In genomic region chr1:15224903-15225485, GRCh38 we compare ENCODE assay signal across 27 cellular contexts. TPM values are rescaled to one million over a fixed set of nuclear protein-coding genes. Genes with fewer than 3 reads are reported as not detected.
DNase-seq lines count a peak whose midpoint lies in the region; ATAC-seq, FAIRE-seq and TF ChIP-seq lines count a peak whose summit lies in the region.
"Had no signal": no experiment of that assay in that cellular context is flagged by ENCODE, and none has a peak within 500 bp of the region (broad histone marks: within the 10 kb centered on the region; RNA-seq: fewer than 3 reads in every experiment).

No MANE protein-coding gene starts in this region.

- no peaks in the 10 kb centered on the region for H3K9me2 ChIP-seq in MM.1S (replicated peaks; ENCODE audit: insufficient read depth, low read length)

- CTCF ChIA-PET in HepG2 (lab: Yijun Ruan, JAX; ENCODE audit: low intra/inter-chr PET ratio, low total read pairs), result no interaction called here

- TF ChIP-seq RAD21 in HepG2 (CRISPR knock-in tag; IDR thresholded peaks at IDR 0.05), result no peak

- H3K4me3 ChIP-seq in HepG2 (replicated peaks in 1 of 3; ENCODE audit: insufficient read depth in 1 of 3, low read depth in 2 of 3, low read length in 3 of 3), result no peak overlapping the region
- H3K4me3 ChIP-seq in right lobe of liver, result no peak overlapping the region
- no peak overlapping the region for H3K4me3 ChIP-seq in MM.1S (ENCODE audit: low read length)
- H3K4me3 ChIP-seq: MG63, prostate gland had no signal

- intact Hi-C loops in HepG2 (cut with micrococcal nuclease; ENCODE audit: unreplicated experiment) (no loop called here), right lobe of liver (cut with DNase I) (no loop called here)

- H2AFZ ChIP-seq in HepG2 (ENCODE audit: low read length), result no peak overlapping the region
- H2AFZ ChIP-seq in MM.1S (ENCODE audit: low read length), result no peak overlapping the region

- DNase-seq in HepG2 (ENCODE audit: low spot score) (no peak), right lobe of liver (no peak), SKM-1 treated with dmso at 0.1 percent for 144 hours (lab: John Stamatoyannopoulos, UW; ENCODE audit: unreplicated experiment) (peak; percentile 56), neural crest cell (ENCODE audit: low read depth, low spot score) (no peak), MM.1S (no peak), DMS153 (lab: John Stamatoyannopoulos, UW) (no peak), glutamatergic neuron (no peak), NCI-H69 (lab: John Stamatoyannopoulos, UW) (no peak)
- DNase-seq: activated CD4-positive, alpha-beta T cell treated with anti-CD3 and anti-CD28 coated beads for 48 hours; activated gamma-delta T cell treated with Interleukin-2 at 50 U/mL for 16 hours; activated T-cell treated with anti-CD3 and anti-CD28 coated beads, Interleukin-2, amount 50 U/mL, for 24 hours; DMS79 treated with DMSO at 0.1 percent for 48 hours; GF-D8; HCEC 1CT; MG63; NCI-H146; NCI-H2107; PC-3; stimulated activated naive CD4-positive, alpha-beta T cell treated with Interleukin-2 at 50 U/mL for 16 hours had no signal

- H3K27me3 ChIP-seq in HepG2 (ENCODE audit: control insufficient read depth in 1 of 2, insufficient read depth in 2 of 2, low read length in 2 of 2) (no peaks in the 10 kb centered on the region), right lobe of liver (no peaks in the 10 kb centered on the region), MM.1S (replicated peaks; ENCODE audit: insufficient read depth, low read length) (no peaks in the 10 kb centered on the region)
- H3K27me3 ChIP-seq: MG63 had no signal

- H3K27me3 Mint-ChIP-seq in neural crest cell (ENCODE audit: low read depth) (no peaks in the 10 kb centered on the region), glutamatergic neuron (ENCODE audit: unreplicated experiment) (peaks cover 5% of the 10 kb centered on the region)

- POLR2A ChIA-PET in HepG2 (lab: Yijun Ruan, JAX), result no interaction called here

- peaks cover 10% of the 10 kb centered on the region for H3K36me3 Mint-ChIP-seq in neural crest cell (ENCODE audit: low read depth)
- H3K36me3 Mint-ChIP-seq in glutamatergic neuron (ENCODE audit: unreplicated experiment), result no peaks in the 10 kb centered on the region

- 79% methylated on average over 8 of the region's 8 CpGs for WGBS in HepG2 (ENCODE audit: low lambda C conversion rate)
- 51% methylated on average over 4 of the region's 8 CpGs for WGBS in right lobe of liver (ENCODE audit: insufficient coverage, low coverage, low lambda C conversion rate, missing lambda C conversion rate)

- TF ChIP-seq POLR2A in HepG2 (IDR thresholded peaks at IDR 0.05; ENCODE audit: insufficient read depth in 1 of 2, low read depth in 2 of 2, low read length in 2 of 2) (no peak), right lobe of liver (IDR thresholded peaks at IDR 0.05) (no peak)

- TF ChIP-seq CTCF in HepG2 (CRISPR knock-in tag; IDR thresholded peaks at IDR 0.05) (no peak), right lobe of liver (IDR thresholded peaks at IDR 0.05) (no peak), neural crest cell (conservative IDR thresholded peaks at IDR 0.05) (no peak), MM.1S (IDR thresholded peaks at IDR 0.05; ENCODE audit: low read length) (no peak), glutamatergic neuron (IDR thresholded peaks at IDR 0.05; ENCODE audit: partially characterized antibody, unreplicated experiment) (no peak)

- in situ Hi-C loops in HepG2 (cut with HindIII; ENCODE audit: extremely low pct_ligation_motif_present, low pct_unique_long_range_greater_than_20kb), result no loop called here

- H3K4me3 Mint-ChIP-seq in neural crest cell, result peak overlapping the region; percentile 12
- no peak overlapping the region for H3K4me3 Mint-ChIP-seq in glutamatergic neuron (ENCODE audit: unreplicated experiment)
- H3K4me3 Mint-ChIP-seq: activated T-cell treated with anti-CD3 and anti-CD28 coated beads, Interleukin-2, amount 50 U/mL, for 24 hours; T-helper 2 cell treated with Interferon-gamma antibody and Interleukin-4, amounts not matched to agents 5 μg/mL and 100 μg/mL, for 36 hours had no signal

- TF ChIP-seq EP300 in HepG2 (IDR thresholded peaks at IDR 0.05; ENCODE audit: low read depth in 2 of 2, low read length in 2 of 2) (no peak), HepG2 (CRISPR knock-in tag; IDR thresholded peaks at IDR 0.05; ENCODE audit: borderline replicate concordance) (no peak)

- H4K20me1 ChIP-seq in HepG2 (ENCODE audit: insufficient read depth, low read length), result peaks cover 12% of the 10 kb centered on the region; the same call in 1 of the 2 replicates
- no peaks in the 10 kb centered on the region for H4K20me1 ChIP-seq in MM.1S (ENCODE audit: insufficient read depth, low read length)

- peaks cover 11% of the 10 kb centered on the region for H3F3A ChIP-seq in MM.1S (ENCODE audit: insufficient read depth, low read length)

- BruUV-seq in HepG2 (replicated peaks; lab: Mats Ljungman, UMichigan), result no TSS peak

- H3K27ac Mint-ChIP-seq in neural crest cell (ENCODE audit: unreplicated experiment) (no peak overlapping the region), glutamatergic neuron (ENCODE audit: unreplicated experiment) (no peak overlapping the region)
- H3K27ac Mint-ChIP-seq: activated T-cell treated with anti-CD3 and anti-CD28 coated beads, Interleukin-2, amount 50 U/mL, for 24 hours; T-helper 2 cell treated with Interferon-gamma antibody and Interleukin-4, amounts not matched to agents 5 μg/mL and 100 μg/mL, for 36 hours had no signal

- ATAC-seq in HepG2 (no peak), right lobe of liver (no peak)
- ATAC-seq: PC-3, Right ventricle myocardium inferior had no signal

- no peak for FAIRE-seq in HepG2 (lab: Jason Lieb, UNC)
- FAIRE-seq: GM19239, keratinocyte had no signal

- H3K9ac ChIP-seq in HepG2 (ENCODE audit: insufficient read depth, low read depth, low read length) (no peak overlapping the region), MM.1S (ENCODE audit: low read length) (no peak overlapping the region)

- H3K4me1 Mint-ChIP-seq in neural crest cell (peaks cover 15% of the 10 kb centered on the region), glutamatergic neuron (ENCODE audit: low read depth, unreplicated experiment) (peaks cover 17% of the 10 kb centered on the region)

- H3K36me3 ChIP-seq in HepG2 (replicated peaks in 1 of 2; ENCODE audit: control insufficient read depth in 1 of 2, insufficient read depth in 2 of 2, low read length in 2 of 2) (peaks cover 1 to 2% of the 10 kb centered on the region in 2 experiments; a peak in 1 of 5 replicates), right lobe of liver (no peaks in the 10 kb centered on the region), MM.1S (replicated peaks; ENCODE audit: insufficient read depth, low read length) (no peaks in the 10 kb centered on the region)
- H3K36me3 ChIP-seq: MG63, prostate gland had no signal

- H3K27ac ChIP-seq in HepG2 (ENCODE audit: extremely low read length, insufficient read depth, low read length) (no peak overlapping the region), right lobe of liver (no peak overlapping the region), MM.1S (ENCODE audit: low read length) (no peak overlapping the region)
- H3K27ac ChIP-seq: epithelial cell of prostate, prostate gland, VCaP had no signal

- H3K4me2 ChIP-seq in HepG2 (ENCODE audit: low read depth, low read length) (no peak overlapping the region), MM.1S (ENCODE audit: low read depth, low read length) (no peak overlapping the region)

- H3K9me3 ChIP-seq in HepG2 (ENCODE audit: low read length) (no peaks in the 10 kb centered on the region), right lobe of liver (no peaks in the 10 kb centered on the region), MM.1S (replicated peaks; ENCODE audit: insufficient read depth, low read length) (no peaks in the 10 kb centered on the region)
- H3K9me3 ChIP-seq: MG63, prostate gland had no signal

- no peaks in the 10 kb centered on the region for H3K9me3 Mint-ChIP-seq in neural crest cell
- peaks cover 6% of the 10 kb centered on the region for H3K9me3 Mint-ChIP-seq in glutamatergic neuron (ENCODE audit: unreplicated experiment)
- H3K9me3 Mint-ChIP-seq: activated T-cell treated with anti-CD3 and anti-CD28 coated beads, Interleukin-2, amount 50 U/mL, for 24 hours; T-helper 2 cell treated with Interferon-gamma antibody and Interleukin-4, amounts not matched to agents 5 μg/mL and 100 μg/mL, for 36 hours had no signal

- H3K4me1 ChIP-seq in HepG2 (ENCODE audit: insufficient read depth, low read length) (peaks cover 16% of the 10 kb centered on the region), right lobe of liver (no peaks in the 10 kb centered on the region), MM.1S (ENCODE audit: low read length) (peaks cover 28% of the 10 kb centered on the region)
- H3K4me1 ChIP-seq: prostate gland had no signal

- H3K79me2 ChIP-seq in HepG2 (ENCODE audit: insufficient read depth, low read length) (no peaks in the 10 kb centered on the region), MM.1S (ENCODE audit: low read length) (no peaks in the 10 kb centered on the region)

TF ChIP-seq in HepG2, 621 proteins besides CTCF, POLR2A, EP300 and RAD21 (continues in another document):
- TF ChIP-seq ZNF160 (CRISPR knock-in tag; IDR thresholded peaks at IDR 0.05), result no peak

RNA-seq across cellular contexts. Expression of gene FHAD1, which starts 22.0 kb away (rescaled TPM):
- total RNA-seq in HepG2 (2016; rRNA removed; fragmentation: Illumina TruSeq; extraction: Trizol) (not detected in 2 replicates), right lobe of liver (under 1 TPM in 3 of 6 experiments, not detected in 3; 0.06 to 0.53 (median 0.12) TPM), neural crest cell (1.6 and 1.7 TPM in 2 replicates), glutamatergic neuron (ENCODE audit: unreplicated experiment) (not detected)
- total RNA-seq in HepG2 (2016; cell fraction: cytosol; rRNA removed; fragmentation: Illumina TruSeq; extraction: Trizol; ENCODE audit: low read depth), result not detected in 2 replicates
- not detected in 2 replicates for total RNA-seq in HepG2 (2016; cell fraction: insoluble cytoplasmic fraction; rRNA removed; fragmentation: Illumina TruSeq; extraction: Trizol)
- total RNA-seq in HepG2 (2016; cell fraction: membrane; rRNA removed; fragmentation: Illumina TruSeq; extraction: Trizol), result not detected in 2 replicates
- not detected in 2 replicates for total RNA-seq in HepG2 (2016; cell fraction: nucleus; rRNA removed; fragmentation: Illumina TruSeq; extraction: Trizol)
- polyA plus RNA-seq in HepG2 (2011; rRNA removed), result not detected in 2 replicates
- polyA plus RNA-seq in HepG2 (2011; cell fraction: cytosol; rRNA removed), result 0.01 and 0.03 TPM in 2 replicates
- 0.03 and 0.08 TPM in 2 replicates for polyA plus RNA-seq in HepG2 (2011; cell fraction: nucleus; rRNA removed)
- polyA plus RNA-seq in HepG2 (2012), result 0.08 and 0.11 TPM in 2 replicates
- polyA plus RNA-seq in HepG2 (2016; cell fraction: cytosol; fragmentation: Illumina TruSeq; extraction: Trizol; ENCODE audit: low read depth), result not detected in 2 replicates
- not detected in 2 replicates for polyA plus RNA-seq in HepG2 (2016; cell fraction: insoluble cytoplasmic fraction; fragmentation: Illumina TruSeq; extraction: Trizol; ENCODE audit: low read depth)
- polyA plus RNA-seq in HepG2 (2016; cell fraction: membrane; fragmentation: Illumina TruSeq; extraction: Trizol; ENCODE audit: low read depth), result not detected in 2 replicates
- polyA plus RNA-seq in HepG2 (2016; cell fraction: nucleus; fragmentation: Illumina TruSeq; extraction: Trizol; ENCODE audit: insufficient read depth, low read depth), result 0.27 TPM in 1 of 2 replicates, not detected in the other
- 0.04 and 0.80 TPM in 2 replicates for polyA minus RNA-seq in HepG2 (2011; rRNA and poly(A)+ RNA removed; ENCODE audit: low replicate concordance)
- not detected in 2 replicates for polyA minus RNA-seq in HepG2 (2011; cell fraction: cytosol; rRNA and poly(A)+ RNA removed)
- polyA minus RNA-seq in HepG2 (2011; cell fraction: nucleus; rRNA and poly(A)+ RNA removed), result not detected in 2 replicates
- total RNA-seq: lung microvascular endothelial cell, Right ventricle myocardium inferior had no signal
